22 cellular contexts compared by ENCODE assay signal in genomic region chr19:5152767-5153532, GRCh38.
"Had no signal": no experiment of that assay in that cellular context is flagged by ENCODE, and none has a peak within 500 bp of the region (broad histone marks: within the 10 kb centered on the region; RNA-seq: fewer than 3 reads in every experiment).

No MANE protein-coding gene starts in this region.

- H3K4me1 ChIP-seq: colonic mucosa, foreskin keratinocyte, left ventricle myocardium inferior, pancreas, sigmoid colon, thyroid gland had no signal

- ATAC-seq: foreskin keratinocyte had no signal

- H3K27ac ChIP-seq: colonic mucosa, foreskin keratinocyte, left ventricle myocardium inferior, pancreas, sigmoid colon, thyroid gland had no signal

- H3K4me1 Mint-ChIP-seq: central memory CD8-positive, alpha-beta T cell had no signal

- H3K4me3 Mint-ChIP-seq: activated T-cell treated with anti-CD3 and anti-CD28 coated beads, Interleukin-2, amount 50 U/mL, for 72 hours; central memory CD8-positive, alpha-beta T cell; endodermal cell; T-helper 1 cell treated with Interleukin-12 subunit alpha and Interleukin-12 subunit beta and Interleukin-4 antibody, amounts not matched to agents 30 μg/mL and 1 μg/mL, for 36 hours had no signal

- H3K9me3 Mint-ChIP-seq: central memory CD8-positive, alpha-beta T cell; T-helper 1 cell treated with Interleukin-12 subunit alpha and Interleukin-12 subunit beta and Interleukin-4 antibody, amounts not matched to agents 30 μg/mL and 1 μg/mL, for 36 hours had no signal

- H3K9me3 ChIP-seq: colonic mucosa, pancreas, sigmoid colon, thyroid gland had no signal

- H3K4me3 ChIP-seq: colonic mucosa, left ventricle myocardium inferior, pancreas, sigmoid colon, thyroid gland had no signal

- H3K27me3 Mint-ChIP-seq: central memory CD8-positive, alpha-beta T cell had no signal

- H3K27me3 ChIP-seq: colonic mucosa, pancreas, sigmoid colon, thyroid gland had no signal

- FAIRE-seq: pancreas, urothelium cell line had no signal

- DNase-seq: activated CD4-positive, CD25-positive, alpha-beta regulatory T cell treated with anti-CD3 and anti-CD28 coated beads, Interleukin-2, amount 50 U/mL, for 72 hours; activated CD8-positive, alpha-beta memory T cell treated with anti-CD3 and anti-CD28 coated beads for 24 hours; activated CD8-positive, alpha-beta memory T cell treated with anti-CD3 and anti-CD28 coated beads, Interleukin-2, amount 50 U/mL, for 48 hours; activated effector memory CD4-positive, alpha-beta T cell treated with anti-CD3 and anti-CD28 coated beads, Interleukin-2, amount 50 U/mL, for 16 hours; activated naive CD4-positive, alpha-beta T cell treated with anti-CD3 and anti-CD28 coated beads, Interleukin-2, amount 50 U/mL, for 16 hours; activated T-cell treated with anti-CD3 and anti-CD28 coated beads, Interleukin-2, amount 50 U/mL, for 72 hours; colonic mucosa; endodermal cell; foreskin keratinocyte; head of caudate nucleus; kidney glomerular epithelial cell; left ventricle myocardium inferior; mammary epithelial cell; midbrain; sigmoid colon; stimulated activated CD4-positive, alpha-beta T cell treated with anti-CD3 and anti-CD28 coated beads, Interleukin-4, amount 100 ng/mL, for 4 hours; stimulated activated naive CD4-positive, alpha-beta T cell; thyroid gland had no signal

- H3K36me3 ChIP-seq: colonic mucosa had no signal

- H3K27ac Mint-ChIP-seq: activated T-cell treated with anti-CD3 and anti-CD28 coated beads, Interleukin-2, amount 50 U/mL, for 72 hours; endodermal cell; T-helper 1 cell treated with Interleukin-12 subunit alpha and Interleukin-12 subunit beta and Interleukin-4 antibody, amounts not matched to agents 30 μg/mL and 1 μg/mL, for 36 hours had no signal
